ENCODE assay signal across 11 cellular contexts in the genomic region with DNA sequence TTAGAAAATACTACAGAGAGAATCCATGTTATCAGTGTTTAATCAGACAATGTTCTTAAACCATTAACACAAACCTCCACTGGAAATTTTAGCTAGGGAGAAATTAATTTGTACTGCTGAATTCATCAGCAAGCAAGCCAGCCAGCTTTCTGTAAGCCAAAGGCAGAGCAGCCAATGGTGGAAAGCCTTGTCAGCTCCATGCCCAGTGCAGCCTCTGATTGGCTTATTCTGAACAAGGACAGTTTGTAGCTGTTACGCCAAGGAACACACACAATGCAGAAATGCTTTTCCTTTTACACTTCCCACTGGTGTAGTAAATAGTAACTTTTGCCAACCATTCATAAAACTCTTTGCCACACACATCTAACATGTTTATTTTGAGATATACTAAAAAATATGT.
DNase-seq lines count a peak whose midpoint lies in the region; ATAC-seq and TF ChIP-seq lines count a peak whose summit lies in the region.
"Had no signal": no experiment of that assay in that cellular context is flagged by ENCODE, and none has a peak within 500 bp of the region (broad histone marks: within the 10 kb centered on the region; RNA-seq: fewer than 3 reads in every experiment).

No MANE protein-coding gene starts in this region.

- H3K27me3 Mint-ChIP-seq in stimulated activated naive B cell treated with anti-CD40 and anti-IgM and Interleukin-4, amounts not matched to agents 10 μg/mL and 1 μg/mL and 100 μg/mL, for 72 hours, result no peaks in the 10 kb centered on the region
- H3K27me3 Mint-ChIP-seq in activated CD4-positive, alpha-beta memory T cell treated with anti-CD3 and anti-CD28 coated beads for 36 hours, result no peaks in the 10 kb centered on the region
- peaks cover 0 to 3% (median 2%) of the 10 kb centered on the region in 3 donors for H3K27me3 Mint-ChIP-seq in CD14-positive monocyte (ENCODE audit: low read depth in 3 of 3)

- peak; percentile 2 for DNase-seq in NCI-H82 (lab: John Stamatoyannopoulos, UW)
- DNase-seq in NCI-H82 treated with DMSO at 0.1 percent for 48 hours (lab: John Stamatoyannopoulos, UW; ENCODE audit: unreplicated experiment), result no peak
- peak; percentile 74 for DNase-seq in fibroblast of peridontal ligament (ENCODE audit: extremely low read depth)
- peak; percentile 83 for DNase-seq in midbrain (lab: John Stamatoyannopoulos, UW)
- DNase-seq in ureter (ENCODE audit: low spot score), result peak; percentile 48
- no peak for DNase-seq in stimulated activated naive B cell treated with anti-CD40 and anti-IgM and Interleukin-4, amounts not matched to agents 10 μg/mL and 1 μg/mL and 100 μg/mL, for 72 hours
- no peak for DNase-seq in activated CD4-positive, alpha-beta memory T cell treated with anti-CD3 and anti-CD28 coated beads for 36 hours
- DNase-seq in CD14-positive monocyte (ENCODE audit: low spot score), result no peak
- DNase-seq: EL, islet precursor cell, NCI-H2107 had no signal

- H3K4me3 Mint-ChIP-seq in stimulated activated naive B cell treated with anti-CD40 and anti-IgM and Interleukin-4, amounts not matched to agents 10 μg/mL and 1 μg/mL and 100 μg/mL, for 72 hours, result no peak overlapping the region
- H3K4me3 Mint-ChIP-seq in activated CD4-positive, alpha-beta memory T cell treated with anti-CD3 and anti-CD28 coated beads for 36 hours, result no peak overlapping the region
- H3K4me3 Mint-ChIP-seq in CD14-positive monocyte, result no peak overlapping the region

- intact Hi-C loops in activated CD4-positive, alpha-beta memory T cell treated with anti-CD3 and anti-CD28 coated beads for 36 hours (cut with micrococcal nuclease), result no loop called here
- intact Hi-C loops in CD14-positive monocyte (cut with micrococcal nuclease), result no loop called here

- ATAC-seq in stimulated activated naive B cell treated with anti-CD40 and anti-IgM and Interleukin-4, amounts not matched to agents 10 μg/mL and 1 μg/mL and 100 μg/mL, for 72 hours (replicated peaks), result no peak

- TF ChIP-seq CTCF in CD14-positive monocyte (IDR thresholded peaks at IDR 0.05), result no peak

- CTCF ChIA-PET in activated CD4-positive, alpha-beta memory T cell treated with anti-CD3 and anti-CD28 coated beads for 36 hours (lab: Charles Lee), result no interaction called here

- H3K27ac Mint-ChIP-seq in stimulated activated naive B cell treated with anti-CD40 and anti-IgM and Interleukin-4, amounts not matched to agents 10 μg/mL and 1 μg/mL and 100 μg/mL, for 72 hours, result no peak overlapping the region
- no peak overlapping the region for H3K27ac Mint-ChIP-seq in activated CD4-positive, alpha-beta memory T cell treated with anti-CD3 and anti-CD28 coated beads for 36 hours
- no peak overlapping the region for H3K27ac Mint-ChIP-seq in CD14-positive monocyte

- H3K9me3 Mint-ChIP-seq in stimulated activated naive B cell treated with anti-CD40 and anti-IgM and Interleukin-4, amounts not matched to agents 10 μg/mL and 1 μg/mL and 100 μg/mL, for 72 hours, result no peaks in the 10 kb centered on the region
- H3K9me3 Mint-ChIP-seq in activated CD4-positive, alpha-beta memory T cell treated with anti-CD3 and anti-CD28 coated beads for 36 hours, result no peaks in the 10 kb centered on the region
- H3K9me3 Mint-ChIP-seq in CD14-positive monocyte, result peaks cover 0 to 4% (median 0%) of the 10 kb centered on the region in 7 donors

- H3K36me3 Mint-ChIP-seq in stimulated activated naive B cell treated with anti-CD40 and anti-IgM and Interleukin-4, amounts not matched to agents 10 μg/mL and 1 μg/mL and 100 μg/mL, for 72 hours, result no peaks in the 10 kb centered on the region
- H3K36me3 Mint-ChIP-seq in activated CD4-positive, alpha-beta memory T cell treated with anti-CD3 and anti-CD28 coated beads for 36 hours, result no peaks in the 10 kb centered on the region
- no peaks in the 10 kb centered on the region for H3K36me3 Mint-ChIP-seq in CD14-positive monocyte

- POLR2A ChIA-PET in activated CD4-positive, alpha-beta memory T cell treated with anti-CD3 and anti-CD28 coated beads for 36 hours (lab: Charles Lee), result no interaction called here

- no peaks in the 10 kb centered on the region for H3K4me1 Mint-ChIP-seq in stimulated activated naive B cell treated with anti-CD40 and anti-IgM and Interleukin-4, amounts not matched to agents 10 μg/mL and 1 μg/mL and 100 μg/mL, for 72 hours
- H3K4me1 Mint-ChIP-seq in activated CD4-positive, alpha-beta memory T cell treated with anti-CD3 and anti-CD28 coated beads for 36 hours (ENCODE audit: low read depth), result no peaks in the 10 kb centered on the region
- H3K4me1 Mint-ChIP-seq in CD14-positive monocyte, result no peaks in the 10 kb centered on the region

Comparison
In these comparisons a context has a peak if more than half of its experiments do, and no peak if none do; other contexts are left out.
1. DNase-seq: peak in NCI-H82 (single experiment), fibroblast of peridontal ligament (single experiment), midbrain (single experiment) and ureter (single experiment); none in NCI-H82 treated with DMSO at 0.1 percent for 48 hours (single experiment), stimulated activated naive B cell treated with anti-CD40 and anti-IgM and Interleukin-4, amounts not matched to agents 10 μg/mL and 1 μg/mL and 100 μg/mL, for 72 hours (single experiment), activated CD4-positive, alpha-beta memory T cell treated with anti-CD3 and anti-CD28 coated beads for 36 hours (single experiment) and CD14-positive monocyte (single experiment).